Comparison of ENCODE assay signal across 16 cellular contexts in genomic region chr9:100715100-100715379, GRCh38.
"Had no signal": no experiment of that assay in that cellular context is flagged by ENCODE, and none has a peak within 500 bp of the region (broad histone marks: within the 10 kb centered on the region; RNA-seq: fewer than 3 reads in every experiment).

No MANE protein-coding gene starts in this region.

- H3K27ac ChIP-seq: hepatocyte, left lung, right atrium auricular region, spleen, upper lobe of left lung had no signal

- H3K9me3 Mint-ChIP-seq: activated naive CD4-positive, alpha-beta T cell treated with anti-CD3 and anti-CD28 coated beads, Interleukin-2, amount 10 ng/mL, durations not matched to agents 7 days and 5 days; central memory CD8-positive, alpha-beta T cell had no signal

- H3K4me1 Mint-ChIP-seq: activated CD4-positive, alpha-beta T cell treated with anti-CD3 and anti-CD28 coated beads, Interleukin-2, amount 10 ng/mL, durations not matched to agents 7 days and 5 days; activated CD8-positive, alpha-beta memory T cell treated with anti-CD3 and anti-CD28 coated beads, Interleukin-2, amount 10 ng/mL, durations not matched to agents 7 days and 5 days; activated naive CD4-positive, alpha-beta T cell treated with anti-CD3 and anti-CD28 coated beads, Interleukin-2, amount 10 ng/mL, durations not matched to agents 7 days and 5 days; central memory CD8-positive, alpha-beta T cell; immature natural killer cell; naive thymus-derived CD8-positive, alpha-beta T cell; T-helper 17 cell had no signal

- H3K9me3 ChIP-seq: left lung, right atrium auricular region had no signal

- H3K27me3 Mint-ChIP-seq: activated CD8-positive, alpha-beta memory T cell treated with anti-CD3 and anti-CD28 coated beads, Interleukin-2, amount 10 ng/mL, durations not matched to agents 7 days and 5 days; activated naive CD4-positive, alpha-beta T cell treated with anti-CD3 and anti-CD28 coated beads, Interleukin-2, amount 10 ng/mL, durations not matched to agents 7 days and 5 days; effector memory CD8-positive, alpha-beta T cell; progenitor cell of endocrine pancreas had no signal

- H3K36me3 ChIP-seq: left lung, right atrium auricular region, spleen, upper lobe of left lung had no signal

- DNase-seq: spleen had no signal

- H3K4me3 Mint-ChIP-seq: activated CD4-positive, alpha-beta T cell treated with anti-CD3 and anti-CD28 coated beads, Interleukin-2, amount 10 ng/mL, durations not matched to agents 7 days and 5 days; activated CD8-positive, alpha-beta memory T cell treated with anti-CD3 and anti-CD28 coated beads, Interleukin-2, amount 10 ng/mL, durations not matched to agents 7 days and 5 days; activated CD8-positive, alpha-beta T cell treated with anti-CD3 and anti-CD28 coated beads for 36 hours; activated naive CD4-positive, alpha-beta T cell treated with anti-CD3 and anti-CD28 coated beads, Interleukin-2, amount 10 ng/mL, durations not matched to agents 7 days and 5 days; central memory CD8-positive, alpha-beta T cell; effector memory CD8-positive, alpha-beta T cell; immature natural killer cell; naive thymus-derived CD8-positive, alpha-beta T cell; T-helper 17 cell had no signal

- ATAC-seq: activated CD8-positive, alpha-beta T cell treated with anti-CD3 and anti-CD28 coated beads for 36 hours; effector memory CD8-positive, alpha-beta T cell; naive thymus-derived CD8-positive, alpha-beta T cell; T-helper 17 cell had no signal

- H3K4me3 ChIP-seq: hepatocyte, left lung, lung, right atrium auricular region, spleen, upper lobe of left lung had no signal

- H3K27me3 ChIP-seq: hepatocyte, right atrium auricular region, upper lobe of left lung had no signal

- H3K36me3 Mint-ChIP-seq: activated CD8-positive, alpha-beta memory T cell treated with anti-CD3 and anti-CD28 coated beads, Interleukin-2, amount 10 ng/mL, durations not matched to agents 7 days and 5 days; activated naive CD4-positive, alpha-beta T cell treated with anti-CD3 and anti-CD28 coated beads, Interleukin-2, amount 10 ng/mL, durations not matched to agents 7 days and 5 days; immature natural killer cell had no signal

- H2AFZ ChIP-seq: hepatocyte had no signal

- H3K4me2 ChIP-seq: hepatocyte had no signal

- H3K79me2 ChIP-seq: hepatocyte had no signal

- H3K27ac Mint-ChIP-seq: activated CD4-positive, alpha-beta T cell treated with anti-CD3 and anti-CD28 coated beads, Interleukin-2, amount 10 ng/mL, durations not matched to agents 7 days and 5 days; activated CD8-positive, alpha-beta memory T cell treated with anti-CD3 and anti-CD28 coated beads, Interleukin-2, amount 10 ng/mL, durations not matched to agents 7 days and 5 days; activated CD8-positive, alpha-beta T cell treated with anti-CD3 and anti-CD28 coated beads for 36 hours; activated naive CD4-positive, alpha-beta T cell treated with anti-CD3 and anti-CD28 coated beads, Interleukin-2, amount 10 ng/mL, durations not matched to agents 7 days and 5 days; effector memory CD8-positive, alpha-beta T cell; immature natural killer cell; naive thymus-derived CD8-positive, alpha-beta T cell; progenitor cell of endocrine pancreas; T-helper 17 cell had no signal
